Comparison of ENCODE assay signal across 29 cellular contexts in the genomic region with DNA sequence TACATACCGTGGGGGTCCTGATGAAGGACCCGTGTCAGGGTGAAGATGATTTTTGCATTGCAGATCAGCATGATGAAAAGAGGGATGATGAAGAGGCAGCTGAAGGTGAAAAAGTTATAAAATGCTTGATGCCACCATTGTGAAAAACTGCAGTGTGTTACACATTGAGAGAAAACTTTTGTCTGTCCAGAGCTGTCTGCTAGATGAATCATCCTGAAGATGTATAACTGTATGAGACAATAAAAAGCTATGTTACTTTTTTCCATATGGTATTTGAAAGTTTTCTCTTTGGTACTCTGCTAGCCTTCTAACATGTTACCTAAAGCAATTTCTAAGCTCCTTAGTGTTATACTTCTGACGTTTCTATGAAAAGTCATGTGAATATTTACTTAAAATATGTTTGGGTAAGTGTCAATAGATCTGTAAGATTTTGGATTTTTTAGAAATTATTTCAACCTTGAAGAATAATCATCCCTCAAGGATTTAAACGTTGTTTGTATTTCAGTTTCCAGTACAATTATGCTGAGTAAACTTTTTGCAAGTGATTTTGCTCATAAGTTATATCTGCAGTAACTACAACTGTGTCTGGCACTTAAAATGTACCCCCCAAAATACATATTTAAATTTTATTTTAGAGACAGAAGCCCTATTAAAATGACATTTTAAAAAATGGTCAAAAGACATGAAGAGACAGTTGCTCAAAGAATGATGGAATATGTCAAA. TPM values are rescaled to one million over a fixed set of nuclear protein-coding genes. Genes with fewer than 3 reads are reported as not detected.
DNase-seq lines count a peak whose midpoint lies in the region; ATAC-seq and TF ChIP-seq lines count a peak whose summit lies in the region.
"Had no signal": no experiment of that assay in that cellular context is flagged by ENCODE, and none has a peak within 500 bp of the region (broad histone marks: within the 10 kb centered on the region; RNA-seq: fewer than 3 reads in every experiment).

No MANE protein-coding gene starts in this region.

- H3K4me2 ChIP-seq in SK-N-SH (peak overlapping the region; percentile 61), mesenchymal stem cell (ENCODE audit: low read length, poor library complexity, severe bottlenecking) (no peak overlapping the region)
- H3K4me2 ChIP-seq: hepatocyte had no signal

- H3K9ac ChIP-seq in SK-N-SH = peak overlapping the region; percentile 54; the same call in 1 of the 2 replicates
- no peak overlapping the region for H3K9ac ChIP-seq in mesenchymal stem cell (ENCODE audit: low read length)

- no peaks in the 10 kb centered on the region for H4K20me1 ChIP-seq in SK-N-SH (ENCODE audit: insufficient read depth)

- no peak for TF ChIP-seq RAD21 in SK-N-SH (IDR thresholded peaks at IDR 0.05; ENCODE audit: low read length)

- H3K4me3 Mint-ChIP-seq in HFFc6 = no peak overlapping the region
- H3K4me3 Mint-ChIP-seq: activated naive CD8-positive, alpha-beta T cell treated with anti-CD3 and anti-CD28 coated beads, Interleukin-2, amount 50 U/mL, for 24 hours; naive thymus-derived CD4-positive, alpha-beta T cell; stimulated activated naive CD8-positive, alpha-beta T cell treated with anti-CD3 and anti-CD28 coated beads, Interleukin-15, amount 100 ng/mL, for 72 hours; T-helper 2 cell treated with Interferon-gamma antibody and Interleukin-4, amounts not matched to agents 5 μg/mL and 100 μg/mL, for 36 hours had no signal

- H3K27me3 Mint-ChIP-seq in HFFc6 (ENCODE audit: insufficient read depth) = no peaks in the 10 kb centered on the region
- H3K27me3 Mint-ChIP-seq: activated naive CD8-positive, alpha-beta T cell treated with anti-CD3 and anti-CD28 coated beads, Interleukin-2, amount 50 U/mL, for 24 hours; stimulated activated naive CD8-positive, alpha-beta T cell treated with anti-CD3 and anti-CD28 coated beads, Interleukin-15, amount 100 ng/mL, for 72 hours had no signal

- no peak for TF ChIP-seq POLR2A in spleen (IDR thresholded peaks at IDR 0.05)

- TF ChIP-seq EP300 in SK-N-SH (IDR thresholded peaks at IDR 0.05; ENCODE audit: borderline replicate concordance in 1 of 2, low read depth in 1 of 2, low read length in 1 of 2) = peak in 1 of 2 experiments; percentile 56; a peak in 1 of 4 replicates

- no peak overlapping the region for H4K8ac ChIP-seq in mesenchymal stem cell (ENCODE audit: low read length)

- no peak overlapping the region for H3K23ac ChIP-seq in mesenchymal stem cell (ENCODE audit: low read length in 2 of 2)

- DNase-seq in HFFc6 = peak; percentile 41
- DNase-seq in SK-N-SH = no peak
- DNase-seq in epithelial cell of esophagus (ENCODE audit: low read depth) = peak; percentile 51
- peak; percentile 23 for DNase-seq in mesenchymal stem cell
- DNase-seq in spleen = no peak
- DNase-seq in posterior vena cava (ENCODE audit: low spot score) = no peak
- DNase-seq in stimulated activated CD4-positive, alpha-beta T cell treated with anti-CD3 and anti-CD28 coated beads, Interleukin-4, amount 100 ng/mL, for 1 hour = no peak
- DNase-seq: activated CD4-positive, alpha-beta T cell treated with anti-CD3 and anti-CD28 coated beads for 4 hours; activated CD8-positive, alpha-beta memory T cell treated with anti-CD3 and anti-CD28 coated beads for 24 hours; activated effector memory CD4-positive, alpha-beta T cell treated with anti-CD3 and anti-CD28 coated beads, Interleukin-2, amount 50 U/mL, for 16 hours; activated naive CD8-positive, alpha-beta T cell treated with anti-CD3 and anti-CD28 coated beads, Interleukin-2, amount 50 U/mL, for 24 hours; effector CD4-positive, alpha-beta T cell; gastrocnemius medialis; KBM-7; midbrain; naive thymus-derived CD4-positive, alpha-beta T cell; NCI-H1436; NCI-H2107; NCI-H774; stimulated activated naive CD8-positive, alpha-beta T cell treated with anti-CD3 and anti-CD28 coated beads, Interleukin-15, amount 100 ng/mL, for 72 hours; tibial artery had no signal

- TF ChIP-seq CTCF in HFFc6 (IDR thresholded peaks at IDR 0.05) (no peak), SK-N-SH (IDR thresholded peaks at IDR 0.05) (no peak), epithelial cell of esophagus (IDR thresholded peaks at IDR 0.05; ENCODE audit: insufficient read depth, low read depth, low read length, missing control alignments) (no peak), spleen (IDR thresholded peaks at IDR 0.05 in 8 of 11, conservative IDR thresholded peaks at IDR 0.05 in 3 of 11) (no peak)

- H3K4me1 ChIP-seq in SK-N-SH (ENCODE audit: control insufficient read depth in 1 of 2, insufficient read depth in 2 of 2, low read depth in 1 of 2, low read length in 1 of 2) = no peaks in the 10 kb centered on the region; a peak in 2 of 4 replicates
- no peaks in the 10 kb centered on the region for H3K4me1 ChIP-seq in mesenchymal stem cell (ENCODE audit: control insufficient read depth, insufficient read depth, low read depth, low read length)
- H3K4me1 ChIP-seq in spleen = peaks cover 0 to 8% (median 1%) of the 10 kb centered on the region in 6 donors
- H3K4me1 ChIP-seq: gastrocnemius medialis had no signal

- H3K9me3 ChIP-seq in SK-N-SH (no peaks in the 10 kb centered on the region), mesenchymal stem cell (ENCODE audit: control insufficient read depth, low read length) (no peaks in the 10 kb centered on the region), spleen (no peaks in the 10 kb centered on the region)
- H3K9me3 ChIP-seq: gastrocnemius medialis, tibial artery had no signal

- H3K79me1 ChIP-seq in mesenchymal stem cell (replicated peaks; ENCODE audit: low read length, poor library complexity, severe bottlenecking) = no peaks in the 10 kb centered on the region

- H2AFZ ChIP-seq in SK-N-SH (ENCODE audit: low read depth) (peak overlapping the region; percentile 48), mesenchymal stem cell (ENCODE audit: low read depth, low read length) (no peak overlapping the region)
- H2AFZ ChIP-seq: hepatocyte had no signal

- H3K4me1 Mint-ChIP-seq in HFFc6 (ENCODE audit: low read depth) = peaks cover 49% of the 10 kb centered on the region

- no peak overlapping the region for H3K4ac ChIP-seq in mesenchymal stem cell (ENCODE audit: low read depth in 1 of 2, low read length in 2 of 2)

- no peak overlapping the region for H4K91ac ChIP-seq in mesenchymal stem cell (ENCODE audit: low read length)

- no peak overlapping the region for H3K18ac ChIP-seq in mesenchymal stem cell (ENCODE audit: low read depth in 1 of 2, low read length in 2 of 2)

- no peak overlapping the region for H3K14ac ChIP-seq in mesenchymal stem cell (ENCODE audit: low read length in 2 of 2)

- H3K27ac ChIP-seq in SK-N-SH (ENCODE audit: low read depth in 2 of 2, low read length in 1 of 2) (peak overlapping the region in 1 of 2 experiments; percentile 71; a peak in 2 of 4 replicates), mesenchymal stem cell (ENCODE audit: low read length, poor library complexity, severe bottlenecking) (peak overlapping the region; percentile 35), spleen (no peak overlapping the region)
- H3K27ac ChIP-seq: gastrocnemius medialis, hepatocyte, tibial artery, VCaP had no signal

- intact Hi-C loops in spleen (cut with DNase I; ENCODE audit: low total_unique reads) = no loop called here
- intact Hi-C loops in posterior vena cava (cut with DNase I) = no loop called here

- 20% methylated on average over 4 of the region's 4 CpGs for WGBS in SK-N-SH (ENCODE audit: low lambda C conversion rate)
- WGBS in mesenchymal stem cell = 60% methylated on average over 2 of the region's 4 CpGs
- 73 to 89% (median 82%) methylated on average over 4 of the region's 4 CpGs for WGBS in spleen, 5 donors

- H3K27ac Mint-ChIP-seq in HFFc6 = peak overlapping the region; percentile 69
- H3K27ac Mint-ChIP-seq: activated naive CD8-positive, alpha-beta T cell treated with anti-CD3 and anti-CD28 coated beads, Interleukin-2, amount 50 U/mL, for 24 hours; naive thymus-derived CD4-positive, alpha-beta T cell; T-helper 2 cell treated with Interferon-gamma antibody and Interleukin-4, amounts not matched to agents 5 μg/mL and 100 μg/mL, for 36 hours had no signal

- H3K36me3 ChIP-seq in SK-N-SH (replicated peaks in 1 of 2; ENCODE audit: control insufficient read depth in 1 of 2, insufficient read depth in 2 of 2, low read length in 1 of 2) (no peaks in the 10 kb centered on the region), mesenchymal stem cell (ENCODE audit: control insufficient read depth in 1 of 2, insufficient read depth in 2 of 2, low read depth in 1 of 2, low read length in 2 of 2) (no peaks in the 10 kb centered on the region), spleen (no peaks in the 10 kb centered on the region)
- H3K36me3 ChIP-seq: gastrocnemius medialis, tibial artery had no signal

- CTCF ChIA-PET in SK-N-SH (lab: Yijun Ruan, JAX) = interaction anchor here (0.8 to 3.2 kb wide), 6 partner anchors 11 to 83 kb away, joined by 3 to 31 read pairs (median 3); a partner anchor contains a TSS

- H2BK15ac ChIP-seq in mesenchymal stem cell (ENCODE audit: low read depth, poor library complexity, severe bottlenecking) = no peak overlapping the region

- H3K4me3 ChIP-seq in SK-N-SH (ENCODE audit: low read depth in 2 of 2, low read length in 1 of 2) (peak overlapping the region in 1 of 2 experiments; percentile 14; a peak in 1 of 4 replicates), epithelial cell of esophagus (ENCODE audit: low read length) (no peak overlapping the region), mesenchymal stem cell (ENCODE audit: insufficient read depth in 1 of 2, low read depth in 1 of 2, low read length in 2 of 2) (no peak overlapping the region), spleen (no peak overlapping the region)
- H3K4me3 ChIP-seq: gastrocnemius medialis, hepatocyte, tibial artery had no signal

- H3F3A ChIP-seq in SK-N-SH (replicated peaks; ENCODE audit: insufficient read depth) = peaks cover 21% of the 10 kb centered on the region

- no peaks in the 10 kb centered on the region for H3K9me3 Mint-ChIP-seq in HFFc6
- H3K9me3 Mint-ChIP-seq: activated naive CD8-positive, alpha-beta T cell treated with anti-CD3 and anti-CD28 coated beads, Interleukin-2, amount 50 U/mL, for 24 hours; naive thymus-derived CD4-positive, alpha-beta T cell; stimulated activated naive CD8-positive, alpha-beta T cell treated with anti-CD3 and anti-CD28 coated beads, Interleukin-15, amount 100 ng/mL, for 72 hours; T-helper 2 cell treated with Interferon-gamma antibody and Interleukin-4, amounts not matched to agents 5 μg/mL and 100 μg/mL, for 36 hours had no signal

- H3K9me2 ChIP-seq in SK-N-SH = no peaks in the 10 kb centered on the region

- ATAC-seq in GM19035 (IDR thresholded peaks at IDR 0.05; ENCODE audit: unreplicated experiment) = no peak
- ATAC-seq: activated naive CD8-positive, alpha-beta T cell treated with anti-CD3 and anti-CD28 coated beads, Interleukin-2, amount 50 U/mL, for 24 hours; gastrocnemius medialis; naive thymus-derived CD4-positive, alpha-beta T cell; stimulated activated naive CD8-positive, alpha-beta T cell treated with anti-CD3 and anti-CD28 coated beads, Interleukin-15, amount 100 ng/mL, for 72 hours had no signal

- no peak overlapping the region for H2BK12ac ChIP-seq in mesenchymal stem cell (ENCODE audit: low read length in 2 of 2)

- no peak overlapping the region for H2BK5ac ChIP-seq in mesenchymal stem cell (ENCODE audit: low read depth, low read length, poor library complexity, severe bottlenecking)

- no peak overlapping the region for H2BK120ac ChIP-seq in mesenchymal stem cell (ENCODE audit: low read depth, low read length)

- no peaks in the 10 kb centered on the region; the same call in 1 of the 2 replicates for H3K36me3 Mint-ChIP-seq in HFFc6 (ENCODE audit: low read depth)

- H2AK5ac ChIP-seq in mesenchymal stem cell (ENCODE audit: low read length, severe bottlenecking) = no peak overlapping the region

- H3K79me2 ChIP-seq in SK-N-SH (ENCODE audit: insufficient read depth) = no peaks in the 10 kb centered on the region
- H3K79me2 ChIP-seq: hepatocyte had no signal

- POLR2A ChIA-PET in SK-N-SH (lab: Yijun Ruan, JAX) = no interaction called here

- no peaks in the 10 kb centered on the region for H3K27me3 ChIP-seq in SK-N-SH (ENCODE audit: insufficient read depth)
- no peaks in the 10 kb centered on the region for H3K27me3 ChIP-seq in mesenchymal stem cell (ENCODE audit: control insufficient read depth in 1 of 2, insufficient read depth in 1 of 2, low read length in 2 of 2)
- no peaks in the 10 kb centered on the region for H3K27me3 ChIP-seq in spleen (replicated peaks in 1 of 7)
- H3K27me3 ChIP-seq: gastrocnemius medialis, hepatocyte, tibial artery had no signal

RNA-seq across cellular contexts. Expression of a gene that starts 9.5 kb away (rescaled TPM):
- not detected for total RNA-seq in HFFc6 (2021; fragmentation: NEBNext Ultra II Directional; extraction: Animal tissue kit (Norgen Biotek cat#: 25700))
- polyA plus RNA-seq in SK-N-SH (2012; rRNA removed) (0.02 and 0.06 TPM in 2 replicates), spleen (not detected)
- 0.04 and 0.06 TPM in 2 replicates for polyA plus RNA-seq in SK-N-SH (2012; cell fraction: cytosol; rRNA removed)
- 0.08 and 0.14 TPM in 2 replicates for polyA plus RNA-seq in SK-N-SH (2012; cell fraction: nucleus; rRNA removed)
- not detected for polyA plus RNA-seq in mesenchymal stem cell (2013, experiment 1 of 2)
- polyA plus RNA-seq in mesenchymal stem cell (2013, experiment 2 of 2) = not detected
- total RNA-seq in spleen (under 1 TPM in 1 of 7 donors, not detected in 6; 0.37 TPM), posterior vena cava (not detected)
- total RNA-seq: epithelial cell of proximal tubule; gastrocnemius medialis; H4; hepatocyte; liver; naive thymus-derived CD4-positive, alpha-beta T cell; skeletal muscle tissue had no signal
- polyA plus RNA-seq: hepatocyte; naive thymus-derived CD4-positive, alpha-beta T cell had no signal

RNA-seq across cellular contexts. Expression of a gene that starts 43.8 kb away (rescaled TPM):
- 100 to 1,000 TPM in 2 of 6 experiments, 10 to 100 TPM in 4; 84.7 to 137 (median 94.7) TPM for total RNA-seq in HFFc6 (2021; fragmentation: NEBNext Ultra II Directional; extraction: Animal tissue kit (Norgen Biotek cat#: 25700))
- polyA plus RNA-seq in SK-N-SH (2012; rRNA removed) (50.6 and 51.0 TPM in 2 replicates), spleen (1 to 10 TPM; 5.8 to 7.2 (median 6.8) TPM)
- polyA plus RNA-seq in SK-N-SH (2012; cell fraction: cytosol; rRNA removed) = 71.9 and 72.6 TPM in 2 replicates
- 50.6 and 84.5 TPM in 2 replicates for polyA plus RNA-seq in SK-N-SH (2012; cell fraction: nucleus; rRNA removed)
- polyA plus RNA-seq in mesenchymal stem cell (2013, experiment 1 of 2) = 29.8 TPM
- 28.6 TPM for polyA plus RNA-seq in mesenchymal stem cell (2013, experiment 2 of 2)
- total RNA-seq in spleen (100 to 1,000 TPM in 2 of 7 donors, 10 to 100 TPM in 5; 58.6 to 144 (median 75.9) TPM), posterior vena cava (10 to 100 TPM; 33.7 to 48.9 TPM)

Comparison
In these comparisons a context has a peak if more than half of its experiments do, and no peak if none do; other contexts are left out.
1. DNase-seq: peak in HFFc6 (single experiment), epithelial cell of esophagus (single experiment) and mesenchymal stem cell (single experiment); none in SK-N-SH (single experiment), spleen (single experiment), posterior vena cava (single experiment) and stimulated activated CD4-positive, alpha-beta T cell treated with anti-CD3 and anti-CD28 coated beads, Interleukin-4, amount 100 ng/mL, for 1 hour (single experiment).